In the genomic region with DNA sequence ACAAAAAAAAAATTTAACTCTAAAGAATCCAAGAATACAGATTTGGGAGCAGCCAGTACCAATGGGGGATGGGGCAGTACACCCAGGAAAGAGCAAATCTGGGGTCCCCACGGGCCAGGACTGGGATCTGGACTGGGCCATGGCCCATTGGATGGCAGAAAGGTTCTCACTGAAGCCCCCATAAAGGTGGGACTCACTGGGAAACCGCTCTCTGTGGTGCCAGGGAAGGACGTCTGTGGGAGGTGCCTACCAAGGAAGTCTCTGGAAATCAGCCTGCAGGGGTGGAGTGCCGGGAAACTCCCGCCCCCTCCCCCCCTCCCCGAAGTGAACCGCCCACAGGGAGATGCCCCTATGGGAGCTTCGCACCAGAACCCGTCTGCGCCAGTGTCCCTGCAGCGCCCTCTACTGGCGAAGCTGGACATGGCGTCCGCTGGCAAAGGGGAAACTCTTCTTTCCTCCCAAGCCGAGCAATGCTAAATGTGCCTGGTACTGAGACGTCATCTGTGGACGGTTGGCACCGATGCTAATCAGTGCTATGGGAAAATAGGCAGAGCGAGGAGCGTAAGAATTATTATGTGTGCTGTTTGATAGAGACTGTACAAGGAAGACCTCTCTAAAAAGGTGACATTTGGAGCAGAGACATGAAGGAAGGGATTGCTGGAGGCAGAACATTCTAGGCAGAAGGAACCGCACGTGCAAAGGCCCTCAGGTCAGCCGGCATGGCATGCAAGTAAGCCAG, we compare ENCODE assay signal across 8 cellular contexts.
DNase-seq lines count a peak whose midpoint lies in the region; ATAC-seq, FAIRE-seq and TF ChIP-seq lines count a peak whose summit lies in the region.

No MANE protein-coding gene starts in this region.

- TF ChIP-seq EP300 in H1 (IDR thresholded peaks at IDR 0.05; ENCODE audit: borderline replicate concordance in 1 of 2, low read depth in 2 of 2, low read length in 2 of 2): no peak

- H3K4ac ChIP-seq in H1 (replicated peaks; ENCODE audit: insufficient read length, low read depth, low read length): no peak overlapping the region

- H2BK15ac ChIP-seq in H1 (ENCODE audit: low read length): no peak overlapping the region; the same call in 1 of the 2 replicates

- no peak overlapping the region for H3K14ac ChIP-seq in H1 (ENCODE audit: insufficient read length)

- H3K23me2 ChIP-seq in H1 (ENCODE audit: low read depth, low read length): no peaks in the 10 kb centered on the region

- in situ Hi-C loops in HAP-1 (cut with MboI; ENCODE audit: low sequenced_read_pairs): no loop called here

- no peaks in the 10 kb centered on the region for H3K79me2 ChIP-seq in H1 (ENCODE audit: control insufficient read depth in 1 of 2, insufficient read depth in 2 of 2, low read length in 2 of 2)

- peaks cover 37% of the 10 kb centered on the region for H3K4me1 Mint-ChIP-seq in activated CD8-positive, alpha-beta T cell treated with anti-CD3 and anti-CD28 coated beads for 36 hours (ENCODE audit: low read depth)
- H3K4me1 Mint-ChIP-seq in naive B cell: peaks cover 18 to 36% (median 30%) of the 10 kb centered on the region in 3 donors
- peaks cover 12 to 28% of the 10 kb centered on the region in 2 donors for H3K4me1 Mint-ChIP-seq in stimulated activated naive B cell treated with anti-CD40 and anti-IgM and Interleukin-4, amounts not matched to agents 10 μg/mL and 1 μg/mL and 100 μg/mL, for 72 hours

- TF ChIP-seq POLR2A in H1 (IDR thresholded peaks at IDR 0.05; ENCODE audit: control extremely low read depth in 1 of 2, low read depth in 2 of 2, low read length in 2 of 2): no peak

- no peak overlapping the region for H2BK120ac ChIP-seq in H1 (replicated peaks; ENCODE audit: low read depth, low read length)

- H4K5ac ChIP-seq in H1 (ENCODE audit: insufficient read length, low read depth, low read length): peak overlapping the region; percentile 39

- peak overlapping the region; percentile 65; the same call in 1 of the 2 replicates for H2BK12ac ChIP-seq in H1 (ENCODE audit: low read depth, low read length)

- intact Hi-C loops in activated CD8-positive, alpha-beta T cell treated with anti-CD3 and anti-CD28 coated beads for 36 hours (cut with micrococcal nuclease): loop anchor here (10.0 kb wide), 1 partner anchor 124 kb away; no protein-coding TSS in a partner anchor

- peak overlapping the region; percentile 70; the same call in 1 of the 2 replicates for H4K8ac ChIP-seq in H1 (ENCODE audit: extremely low read depth, insufficient read depth, low read length)

- H4K20me1 ChIP-seq in H1 (replicated peaks in 1 of 2; ENCODE audit: control insufficient read depth in 1 of 2, insufficient read depth in 2 of 2, low read length in 2 of 2): no peaks in the 10 kb centered on the region

- H3K9ac ChIP-seq in H1 (replicated peaks in 1 of 4; ENCODE audit: extremely low read depth in 1 of 4, low read depth in 3 of 4, low read length in 3 of 4): no peak overlapping the region

- H3K56ac ChIP-seq in H1 (replicated peaks; ENCODE audit: insufficient read length, low read depth, low read length): no peak overlapping the region

- H3K79me1 ChIP-seq in H1 (ENCODE audit: low read depth, low read length): no peaks in the 10 kb centered on the region

- H3K27ac Mint-ChIP-seq in activated CD8-positive, alpha-beta T cell treated with anti-CD3 and anti-CD28 coated beads for 36 hours: peak overlapping the region; percentile 34
- peak overlapping the region in 5 of 6 donors; percentile 2 to 89 (median 73) for H3K27ac Mint-ChIP-seq in naive B cell
- peak overlapping the region; percentile 52 for H3K27ac Mint-ChIP-seq in stimulated activated naive B cell treated with anti-CD40 and anti-IgM and Interleukin-4, amounts not matched to agents 10 μg/mL and 1 μg/mL and 100 μg/mL, for 72 hours

- H2AK5ac ChIP-seq in H1 (ENCODE audit: low read depth, low read length): no peak overlapping the region

- H3K4me2 ChIP-seq in H1 (ENCODE audit: insufficient read depth in 1 of 2, low read depth in 2 of 2, low read length in 2 of 2): no peak overlapping the region

- POLR2A ChIA-PET in activated CD8-positive, alpha-beta T cell treated with anti-CD3 and anti-CD28 coated beads for 36 hours (lab: Charles Lee): interaction anchor here (1.0 to 1.5 kb wide), 2 partner anchors 9 to 65 kb away, joined by 3 to 5 read pairs; no protein-coding TSS in a partner anchor
- POLR2A ChIA-PET in H1 (lab: Charles Lee; ENCODE audit: partially characterized antibody): no interaction called here

- WGBS in H1 (ENCODE audit: extremely low coverage in 1 of 2, insufficient coverage in 1 of 2, insufficient read length in 1 of 2, insufficient replicate concordance in 2 of 2, low coverage in 1 of 2, low lambda C conversion rate in 2 of 2, missing lambda C conversion rate in 1 of 2), 2 experiments: 36% methylated on average over 21 of the region's 23 CpGs; no CpG with 5 or more reads in 1 of the 2 experiments

- H3K36me3 ChIP-seq in HAP-1 (replicated peaks) (no peaks in the 10 kb centered on the region), H1 (ENCODE audit: control insufficient read depth in 2 of 4, insufficient read depth in 4 of 4, low read length in 3 of 4) (no peaks in the 10 kb centered on the region)

- H3K9me3 ChIP-seq in HAP-1 (no peaks in the 10 kb centered on the region), H1 (ENCODE audit: insufficient read depth in 2 of 2, low read depth in 1 of 2, low read length in 1 of 2) (no peaks in the 10 kb centered on the region)

- H3K27me3 ChIP-seq in HAP-1 (ENCODE audit: low read depth) (no peaks in the 10 kb centered on the region), H1 (replicated peaks in 1 of 4; ENCODE audit: control insufficient read depth in 3 of 4, extremely low read depth in 1 of 4, insufficient read depth in 3 of 4, low read length in 3 of 4) (no peaks in the 10 kb centered on the region)

- H2BK20ac ChIP-seq in H1 (ENCODE audit: low read length): no peak overlapping the region

- peak; percentile 32 for ATAC-seq in activated CD8-positive, alpha-beta T cell treated with anti-CD3 and anti-CD28 coated beads for 36 hours
- ATAC-seq in naive B cell (ENCODE audit: low read depth in 2 of 2) (peak; percentile 78 to 93), GM19328 (IDR thresholded peaks at IDR 0.05; ENCODE audit: unreplicated experiment) (no peak)
- ATAC-seq in stimulated activated naive B cell treated with anti-CD40 and anti-IgM and Interleukin-4, amounts not matched to agents 10 μg/mL and 1 μg/mL and 100 μg/mL, for 72 hours (replicated peaks): peak; percentile 87 to 91

- H3K27me3 Mint-ChIP-seq in activated CD8-positive, alpha-beta T cell treated with anti-CD3 and anti-CD28 coated beads for 36 hours: no peaks in the 10 kb centered on the region
- H3K27me3 Mint-ChIP-seq in naive B cell: no peaks in the 10 kb centered on the region
- H3K27me3 Mint-ChIP-seq in stimulated activated naive B cell treated with anti-CD40 and anti-IgM and Interleukin-4, amounts not matched to agents 10 μg/mL and 1 μg/mL and 100 μg/mL, for 72 hours: no peaks in the 10 kb centered on the region

- no peak overlapping the region for H3K27ac ChIP-seq in H1 (ENCODE audit: low read depth, low read length)

- no peak overlapping the region for H2BK5ac ChIP-seq in H1 (ENCODE audit: low read depth, low read length)

- no peak overlapping the region for H2AFZ ChIP-seq in H1 (ENCODE audit: low read length)

- H3K9me3 Mint-ChIP-seq in activated CD8-positive, alpha-beta T cell treated with anti-CD3 and anti-CD28 coated beads for 36 hours: no peaks in the 10 kb centered on the region
- H3K9me3 Mint-ChIP-seq in naive B cell: peaks cover 0 to 1% (median 0%) of the 10 kb centered on the region in 7 donors
- H3K9me3 Mint-ChIP-seq in stimulated activated naive B cell treated with anti-CD40 and anti-IgM and Interleukin-4, amounts not matched to agents 10 μg/mL and 1 μg/mL and 100 μg/mL, for 72 hours: no peaks in the 10 kb centered on the region

- H3K4me1 ChIP-seq in HAP-1 (no peaks in the 10 kb centered on the region), H1 (replicated peaks in 1 of 4; ENCODE audit: control insufficient read depth in 3 of 4, insufficient read depth in 4 of 4, low read length in 3 of 4) (no peaks in the 10 kb centered on the region)

- CTCF ChIA-PET in activated CD8-positive, alpha-beta T cell treated with anti-CD3 and anti-CD28 coated beads for 36 hours (lab: Charles Lee): interaction anchor here (0.6 to 3.4 kb wide), 13 partner anchors 9 to 1756 kb away, joined by 3 to 23 read pairs (median 4); no protein-coding TSS in a partner anchor
- CTCF ChIA-PET in H1 (lab: Charles Lee; ENCODE audit: partially characterized antibody): interaction anchor here (0.6 to 2.6 kb wide), 17 partner anchors 9 to 1058 kb away, joined by 3 to 12 read pairs (median 3); no protein-coding TSS in a partner anchor

- H3K36me3 Mint-ChIP-seq in activated CD8-positive, alpha-beta T cell treated with anti-CD3 and anti-CD28 coated beads for 36 hours (ENCODE audit: low read depth): no peaks in the 10 kb centered on the region
- H3K36me3 Mint-ChIP-seq in naive B cell: peaks cover 7 to 11% of the 10 kb centered on the region in 2 donors
- H3K36me3 Mint-ChIP-seq in stimulated activated naive B cell treated with anti-CD40 and anti-IgM and Interleukin-4, amounts not matched to agents 10 μg/mL and 1 μg/mL and 100 μg/mL, for 72 hours: peaks cover 4 to 8% of the 10 kb centered on the region in 2 donors

- H3K4me3 ChIP-seq in HAP-1 (no peak overlapping the region), H1 (ENCODE audit: extremely low read depth in 1 of 4, insufficient read depth in 2 of 4, low read depth in 3 of 4, low read length in 4 of 4) (no peak overlapping the region)

- TF ChIP-seq CTCF in activated CD8-positive, alpha-beta T cell treated with anti-CD3 and anti-CD28 coated beads for 36 hours (IDR thresholded peaks at IDR 0.05): peak; percentile 93
- TF ChIP-seq CTCF in H1 (IDR thresholded peaks at IDR 0.05; ENCODE audit: control extremely low read depth in 1 of 3, insufficient read depth in 1 of 3, low read depth in 1 of 3, low read length in 3 of 3): peak; percentile 86 to 93 (median 88)

- no peak overlapping the region for H3K23ac ChIP-seq in H1 (ENCODE audit: insufficient read length)

- no peak overlapping the region; the same call in 1 of the 2 replicates for H3K18ac ChIP-seq in H1 (ENCODE audit: extremely low read depth, low read length)

- peak overlapping the region; percentile 32 for H4K91ac ChIP-seq in H1 (replicated peaks; ENCODE audit: insufficient read length, low read length)

- H3K4me3 Mint-ChIP-seq in activated CD8-positive, alpha-beta T cell treated with anti-CD3 and anti-CD28 coated beads for 36 hours: no peak overlapping the region
- peak overlapping the region in 6 of 8 donors; percentile 14 to 67 (median 35) for H3K4me3 Mint-ChIP-seq in naive B cell
- H3K4me3 Mint-ChIP-seq in stimulated activated naive B cell treated with anti-CD40 and anti-IgM and Interleukin-4, amounts not matched to agents 10 μg/mL and 1 μg/mL and 100 μg/mL, for 72 hours: peak overlapping the region; percentile 43 to 56

- no peak for FAIRE-seq in H1 (lab: Jason Lieb, UNC)

- peak; percentile 24 for DNase-seq in GDM1 (lab: John Stamatoyannopoulos, UW)
- DNase-seq in HAP-1 (ENCODE audit: low spot score in 2 of 2): peak; percentile 2 to 69
- peak; percentile 48 to 78 for DNase-seq in NCI-H524 (lab: John Stamatoyannopoulos, UW)
- peak; percentile 83 for DNase-seq in activated CD8-positive, alpha-beta T cell treated with anti-CD3 and anti-CD28 coated beads for 36 hours
- peak; percentile 77 to 95 for DNase-seq in H1 (ENCODE audit: low read depth in 1 of 2, low spot score in 2 of 2)
- peak; percentile 62 for DNase-seq in naive B cell
- peak; percentile 63 for DNase-seq in stimulated activated naive B cell treated with anti-CD40 and anti-IgM and Interleukin-4, amounts not matched to agents 10 μg/mL and 1 μg/mL and 100 μg/mL, for 72 hours

- TF ChIP-seq RAD21 in H1 (IDR thresholded peaks at IDR 0.05 in 1 of 2, conservative IDR thresholded peaks at IDR 0.05 in 1 of 2; ENCODE audit: low read depth in 2 of 2, low read length in 2 of 2): peak; percentile 86 to 92

Comparison
In these comparisons a context has a peak if more than half of its experiments do, and no peak if none do; other contexts are left out.
1. DNase-seq: peak in every context shown above with its lines; median percentile 86 in H1; 83 in activated CD8-positive, alpha-beta T cell treated with anti-CD3 and anti-CD28 coated beads for 36 hours; 63 in NCI-H524; 63 in stimulated activated naive B cell treated with anti-CD40 and anti-IgM and Interleukin-4, amounts not matched to agents 10 μg/mL and 1 μg/mL and 100 μg/mL, for 72 hours; 62 in naive B cell; 36 in HAP-1; 24 in GDM1.